In genomic region chr1:213985181-213986019, GRCh38 we compare ENCODE assay signal across 11 cellular contexts.
DNase-seq lines count a peak whose midpoint lies in the region.
"Had no signal": no experiment of that assay in that cellular context is flagged by ENCODE, and none has a peak within 500 bp of the region (broad histone marks: within the 10 kb centered on the region; RNA-seq: fewer than 3 reads in every experiment).

No MANE protein-coding gene starts in this region.

- peak; percentile 55 for DNase-seq in NCI-H748 (lab: John Stamatoyannopoulos, UW; ENCODE audit: unreplicated experiment)
- no peak for DNase-seq in NCI-H748 treated with DMSO at 0.1 percent for 48 hours (lab: John Stamatoyannopoulos, UW)
- DNase-seq in adipocyte (ENCODE audit: low read depth) = peak; percentile 2
- DNase-seq in retina = peak; percentile 86
- no peak for DNase-seq in T1000 (lab: John Stamatoyannopoulos, UW)
- DNase-seq in CD1c-positive myeloid dendritic cell (ENCODE audit: extremely low spot score) = no peak
- DNase-seq in glomerular visceral epithelial cell (ENCODE audit: extremely low spot score) = no peak
- DNase-seq: ACHN; activated effector memory CD4-positive, alpha-beta T cell treated with anti-CD3 and anti-CD28 coated beads, Interleukin-2, amount 50 U/mL, for 16 hours had no signal

- H3K9ac ChIP-seq in adipocyte (ENCODE audit: low read length) (no peak overlapping the region), iPS-18a (ENCODE audit: low read length) (no peak overlapping the region)

- peaks cover 82% of the 10 kb centered on the region for H3K27me3 ChIP-seq in adipocyte (replicated peaks; ENCODE audit: control insufficient read depth, insufficient read depth, low read length)
- H3K27me3 ChIP-seq in iPS-18a (ENCODE audit: control insufficient read depth, insufficient read depth, low read length) = peaks cover 79% of the 10 kb centered on the region

- H3K4me3 ChIP-seq in adipocyte (ENCODE audit: low read length) = peak overlapping the region; percentile 55
- peak overlapping the region; percentile 76 for H3K4me3 ChIP-seq in iPS-18a (ENCODE audit: low read length)

- H3K36me3 ChIP-seq in adipocyte (ENCODE audit: control insufficient read depth, insufficient read depth, low read length, severe bottlenecking) (no peaks in the 10 kb centered on the region), iPS-18a (ENCODE audit: control insufficient read depth, low read depth, low read length) (no peaks in the 10 kb centered on the region)

- peaks cover 19% of the 10 kb centered on the region for H3K4me1 ChIP-seq in adipocyte (ENCODE audit: control insufficient read depth, insufficient read depth, low read length)
- H3K4me1 ChIP-seq in iPS-18a (ENCODE audit: control insufficient read depth, low read depth, low read length) = peaks cover 51% of the 10 kb centered on the region

- no peaks in the 10 kb centered on the region for H3K9me3 ChIP-seq in adipocyte (ENCODE audit: control insufficient read depth, low read length)
- H3K9me3 ChIP-seq in iPS-18a (ENCODE audit: control insufficient read depth, low read depth, low read length) = no peaks in the 10 kb centered on the region

- H3K27ac ChIP-seq in iPS-18a (ENCODE audit: low read length) = no peak overlapping the region
- H3K27ac ChIP-seq: skin epidermis had no signal

Comparison
In these comparisons a context has a peak if more than half of its experiments do, and no peak if none do; other contexts are left out.
1. DNase-seq: peak in NCI-H748 (single experiment), adipocyte (single experiment) and retina (single experiment); none in NCI-H748 treated with DMSO at 0.1 percent for 48 hours (single experiment), T1000 (single experiment), CD1c-positive myeloid dendritic cell (single experiment) and glomerular visceral epithelial cell (single experiment).